14 cellular contexts compared by ENCODE assay signal in genomic region chr3:13776253-13777050, GRCh38.
"Had no signal": no experiment of that assay in that cellular context is flagged by ENCODE, and none has a peak within 500 bp of the region (broad histone marks: within the 10 kb centered on the region; RNA-seq: fewer than 3 reads in every experiment).

No MANE protein-coding gene starts in this region.

- H3K4me3 Mint-ChIP-seq: activated CD8-positive, alpha-beta T cell treated with anti-CD3 and anti-CD28 coated beads, Interleukin-2, amount 10 ng/mL, durations not matched to agents 7 days and 5 days; activated naive CD4-positive, alpha-beta T cell treated with anti-CD3 and anti-CD28 coated beads, Interleukin-2, amount 10 ng/mL, durations not matched to agents 7 days and 5 days; stimulated activated memory B cell treated with anti-CD40 and anti-IgM and Interleukin-4, amounts not matched to agents 10 μg/mL and 1 μg/mL and 100 μg/mL, for 72 hours; T-cell had no signal

- H3K4me3 ChIP-seq: adrenal gland, tibial nerve had no signal

- H3K4me1 ChIP-seq: adrenal gland, tibial nerve had no signal

- H3K4me1 Mint-ChIP-seq: activated naive CD4-positive, alpha-beta T cell treated with anti-CD3 and anti-CD28 coated beads, Interleukin-2, amount 10 ng/mL, durations not matched to agents 7 days and 5 days; stimulated activated memory B cell treated with anti-CD40 and anti-IgM and Interleukin-4, amounts not matched to agents 10 μg/mL and 1 μg/mL and 100 μg/mL, for 72 hours had no signal

- H3K27ac ChIP-seq: adrenal gland, neutrophil, tibial nerve had no signal

- H3K27ac Mint-ChIP-seq: activated CD8-positive, alpha-beta T cell treated with anti-CD3 and anti-CD28 coated beads, Interleukin-2, amount 10 ng/mL, durations not matched to agents 7 days and 5 days; activated naive CD4-positive, alpha-beta T cell treated with anti-CD3 and anti-CD28 coated beads, Interleukin-2, amount 10 ng/mL, durations not matched to agents 7 days and 5 days; stimulated activated memory B cell treated with anti-CD40 and anti-IgM and Interleukin-4, amounts not matched to agents 10 μg/mL and 1 μg/mL and 100 μg/mL, for 72 hours; T-cell had no signal

- H3K36me3 Mint-ChIP-seq: activated naive CD4-positive, alpha-beta T cell treated with anti-CD3 and anti-CD28 coated beads, Interleukin-2, amount 10 ng/mL, durations not matched to agents 7 days and 5 days; stimulated activated memory B cell treated with anti-CD40 and anti-IgM and Interleukin-4, amounts not matched to agents 10 μg/mL and 1 μg/mL and 100 μg/mL, for 72 hours; T-cell had no signal

- H3K27me3 ChIP-seq: adrenal gland, tibial nerve had no signal

- DNase-seq: activated CD4-positive, alpha-beta T cell treated with anti-CD3 and anti-CD28 coated beads for 48 hours; activated CD8-positive, alpha-beta memory T cell treated with anti-CD3 and anti-CD28 coated beads, Interleukin-2, amount 50 U/mL, for 48 hours; activated CD8-positive, alpha-beta T cell treated with anti-CD3 and anti-CD28 coated beads, Interleukin-2, amount 10 ng/mL, durations not matched to agents 7 days and 5 days; activated naive CD4-positive, alpha-beta T cell treated with anti-CD3 and anti-CD28 coated beads, Interleukin-2, amount 10 ng/mL, durations not matched to agents 7 days and 5 days; adrenal gland; central memory CD4-positive, alpha-beta T cell; effector memory CD4-positive, alpha-beta T cell; erythroblast; small intestine; T-cell; T1000 had no signal

- H3K9me3 ChIP-seq: adrenal gland, neutrophil, tibial nerve had no signal

- H3K36me3 ChIP-seq: adrenal gland, neutrophil, tibial nerve had no signal

- FAIRE-seq: small intestine had no signal

- H3K9me3 Mint-ChIP-seq: activated naive CD4-positive, alpha-beta T cell treated with anti-CD3 and anti-CD28 coated beads, Interleukin-2, amount 10 ng/mL, durations not matched to agents 7 days and 5 days; stimulated activated memory B cell treated with anti-CD40 and anti-IgM and Interleukin-4, amounts not matched to agents 10 μg/mL and 1 μg/mL and 100 μg/mL, for 72 hours; T-cell had no signal
